In the genomic region with DNA sequence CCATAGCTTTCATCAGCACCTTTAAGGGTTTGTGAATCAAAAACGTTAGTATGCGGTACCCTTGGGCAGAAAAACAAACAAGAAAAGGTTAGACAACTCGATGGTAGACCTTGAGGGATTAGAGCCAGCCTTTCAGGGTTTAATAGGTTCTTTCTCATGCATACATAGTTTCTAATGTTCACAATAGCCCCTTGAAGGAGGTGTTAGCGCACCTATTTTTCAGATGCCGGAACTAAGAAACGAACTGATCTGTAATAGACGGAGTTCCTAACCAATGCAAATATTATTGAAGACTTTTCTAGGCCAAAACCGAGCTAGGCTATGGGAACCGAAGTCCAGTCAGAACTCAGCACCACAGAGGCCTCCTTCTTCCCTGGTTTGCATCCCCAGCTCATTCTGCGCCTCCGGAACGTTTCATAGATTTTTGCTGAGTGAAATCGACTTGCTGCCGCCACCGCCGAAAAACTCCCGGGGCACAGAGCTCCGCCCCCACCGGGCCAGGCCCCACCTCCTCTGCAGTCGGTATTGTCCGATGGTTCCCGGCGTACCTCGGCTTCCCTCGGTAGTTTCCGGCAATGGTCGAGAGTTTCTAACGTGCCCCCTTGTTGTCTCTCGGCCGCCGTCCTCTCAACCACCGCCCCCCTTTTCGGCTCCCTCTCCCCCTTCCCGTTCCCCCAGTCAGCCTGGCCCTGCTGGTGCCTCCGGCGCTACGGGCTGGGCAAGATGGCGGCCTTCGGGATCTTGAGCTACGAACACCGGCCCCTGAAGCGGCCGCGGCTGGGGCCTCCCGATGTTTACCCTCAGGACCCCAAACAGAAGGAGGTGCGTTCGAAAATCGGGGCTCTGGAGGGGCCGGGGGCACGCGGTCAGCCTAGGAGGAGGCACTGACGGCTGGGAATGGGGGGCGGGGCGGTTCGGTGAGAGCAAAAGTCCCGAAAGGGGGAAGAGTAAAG, we compare ENCODE assay signal across 8 cellular contexts. TPM values are rescaled to one million over a fixed set of nuclear protein-coding genes. Genes with fewer than 3 reads are reported as not detected.
DNase-seq lines count a peak whose midpoint lies in the region; ATAC-seq and TF ChIP-seq lines count a peak whose summit lies in the region.

A gene (plus strand): TSS at position 565 of the 953 bp plus-strand sequence. CDS start 159 bp downstream, at position 724.

- no peak within 1 kb of the TSS for H2BK120ac ChIP-seq in IMR-90 (ENCODE audit: low read depth, low read length)

- peaks cover 0 to 13% of the 10 kb centered on the region in 2 experiments; a peak in 2 of 4 replicates for H3K79me1 ChIP-seq in IMR-90 (ENCODE audit: low read depth in 1 of 2, low read length in 2 of 2)

- DNase-seq in DMS114 treated with DMSO at 0.1 percent for 48 hours (lab: John Stamatoyannopoulos, UW; ENCODE audit: unreplicated experiment) (peak; percentile 63), IMR-90 (peak; percentile 75), esophagus muscularis mucosa (ENCODE audit: extremely low spot score) (peak; percentile 95)
- peak; percentile 88 to 89 for DNase-seq in activated T-cell treated with anti-CD3 and anti-CD28 coated beads, Interleukin-2, amount 50 U/mL, for 72 hours
- DNase-seq in stimulated activated CD8-positive, alpha-beta memory T cell treated with anti-CD3 and anti-CD28 coated beads, Interleukin-7, amount 100 ng/mL, for 24 hours (ENCODE audit: low read depth) = peak; percentile 67

- intact Hi-C loops in IMR-90 (cut with micrococcal nuclease) (no loop called here), esophagus muscularis mucosa (cut with DNase I) (no loop called here)

- H3K4me3 Mint-ChIP-seq in activated T-cell treated with anti-CD3 and anti-CD28 coated beads, Interleukin-2, amount 50 U/mL, for 72 hours = peak within 1 kb of the TSS; percentile 83 to 86

- peak within 1 kb of the TSS; percentile 71 for H3K4me3 ChIP-seq in IMR-90 (ENCODE audit: insufficient read depth, low read depth, low read length)
- peak within 1 kb of the TSS; percentile 60 to 71 (median 64) for H3K4me3 ChIP-seq in esophagus muscularis mucosa
- peak within 1 kb of the TSS; percentile 60 to 79 for H3K4me3 ChIP-seq in muscle layer of duodenum (ENCODE audit: low read depth in 1 of 2, low read length in 2 of 2)

- H3K4me1 ChIP-seq in IMR-90 (ENCODE audit: control insufficient read depth, insufficient read depth, low read length) = no peaks in the 10 kb centered on the region; the same call in 1 of the 2 replicates
- peaks cover 6 to 19% (median 18%) of the 10 kb centered on the region in 4 donors for H3K4me1 ChIP-seq in esophagus muscularis mucosa
- H3K4me1 ChIP-seq in muscle layer of duodenum (ENCODE audit: control insufficient read depth in 1 of 2, insufficient read depth in 2 of 2, low read length in 2 of 2) = peaks cover 2 to 10% of the 10 kb centered on the region in 2 donors

- no peaks in the 10 kb centered on the region for H3K9me3 Mint-ChIP-seq in activated T-cell treated with anti-CD3 and anti-CD28 coated beads, Interleukin-2, amount 50 U/mL, for 72 hours

- TF ChIP-seq POLR2A in IMR-90 (IDR thresholded peaks at IDR 0.05; ENCODE audit: low read depth, low read length) (0 out of 2 replicates have a peak, but pooled peaks have one; percentile 15), esophagus muscularis mucosa (IDR thresholded peaks at IDR 0.05; ENCODE audit: low read depth) (no peak)

- no peaks in the 10 kb centered on the region for H4K20me1 ChIP-seq in IMR-90 (ENCODE audit: insufficient read depth, low read length)

- H3K18ac ChIP-seq in IMR-90 (ENCODE audit: low read depth, low read length) = peak within 1 kb of the TSS; percentile 33; the same call in 1 of the 2 replicates

- no peak within 1 kb of the TSS; the same call in 1 of the 2 replicates for H4K5ac ChIP-seq in IMR-90 (ENCODE audit: low read depth, low read length)

- peaks cover 18% of the 10 kb centered on the region for H3K4me1 Mint-ChIP-seq in activated T-cell treated with anti-CD3 and anti-CD28 coated beads, Interleukin-2, amount 50 U/mL, for 72 hours (ENCODE audit: low read depth)

- H3K56ac ChIP-seq in IMR-90 (ENCODE audit: extremely low read depth, insufficient read depth, low read length) = peak within 1 kb of the TSS; percentile 40

- no peak for TF ChIP-seq CTCF in IMR-90 (conservative IDR thresholded peaks at IDR 0.05; ENCODE audit: low read depth, low read length)
- TF ChIP-seq CTCF in esophagus muscularis mucosa (IDR thresholded peaks at IDR 0.05) = no peak

- 19% methylated on average over 7 of the region's 56 CpGs; no CpG with 5 or more reads in 1 of the 2 experiments for WGBS in IMR-90 (ENCODE audit: extremely low coverage in 2 of 2, insufficient read length in 1 of 2), 2 experiments
- whole genome bisulfite sequencing in esophagus muscularis mucosa = 51% methylated on average over 56 of the region's 56 CpGs

- peak within 1 kb of the TSS; percentile 91 for H3K9ac ChIP-seq in IMR-90 (ENCODE audit: low read depth, low read length)

- peak within 1 kb of the TSS; percentile 92 for H2AFZ ChIP-seq in IMR-90 (replicated peaks; ENCODE audit: low read length, poor library complexity)

- POLR2A ChIA-PET in IMR-90 (lab: Charles Lee; ENCODE audit: unreplicated experiment) = no interaction called here

- no peak within 1 kb of the TSS for H2BK20ac ChIP-seq in IMR-90 (ENCODE audit: low read depth, low read length)

- in situ Hi-C loops in IMR-90 (cut with MboI; ENCODE audit: low sequenced_read_pairs) = no loop called here

- peak within 1 kb of the TSS; percentile 89 for H2AK9ac ChIP-seq in IMR-90 (replicated peaks; ENCODE audit: low read depth, low read length, poor library complexity)

- H2BK15ac ChIP-seq in IMR-90 (ENCODE audit: low read depth, low read length) = no peak within 1 kb of the TSS

- ATAC-seq in GM21526 (IDR thresholded peaks at IDR 0.05; ENCODE audit: low FRiP score, unreplicated experiment) = peak; percentile 85
- ATAC-seq in IMR-90 (ENCODE audit: low read depth) = peak; percentile 99
- ATAC-seq in activated T-cell treated with anti-CD3 and anti-CD28 coated beads, Interleukin-2, amount 50 U/mL, for 72 hours (replicated peaks in 1 of 2) = peak; percentile 94 to 95

- H2BK5ac ChIP-seq in IMR-90 (ENCODE audit: low read depth, low read length, poor library complexity, severe bottlenecking) = peak within 1 kb of the TSS; percentile 25

- H3K36me3 ChIP-seq in IMR-90 (ENCODE audit: control insufficient read depth, insufficient read depth, low read length) = peaks cover 25% of the 10 kb centered on the region
- peaks cover 9 to 33% (median 30%) of the 10 kb centered on the region in 4 donors for H3K36me3 ChIP-seq in esophagus muscularis mucosa
- H3K36me3 ChIP-seq in muscle layer of duodenum (ENCODE audit: control insufficient read depth in 1 of 2, insufficient read depth in 2 of 2, low read length in 2 of 2) = peaks cover 15 to 23% of the 10 kb centered on the region in 2 donors

- CTCF ChIA-PET in IMR-90 (lab: Yijun Ruan, JAX) = no interaction called here

- dilution Hi-C loops in IMR-90 (cut with HindIII; ENCODE audit: low sequenced_read_pairs, unreplicated experiment) = no loop called here

- H3K23ac ChIP-seq in IMR-90 (ENCODE audit: low read depth, low read length) = peak within 1 kb of the TSS; percentile 68

- H4K91ac ChIP-seq in IMR-90 (ENCODE audit: insufficient read depth, low read depth, low read length) = peak within 1 kb of the TSS; percentile 53

- H3K27ac Mint-ChIP-seq in activated T-cell treated with anti-CD3 and anti-CD28 coated beads, Interleukin-2, amount 50 U/mL, for 72 hours = peak within 1 kb of the TSS; percentile 72

- H3K36me3 Mint-ChIP-seq in activated T-cell treated with anti-CD3 and anti-CD28 coated beads, Interleukin-2, amount 50 U/mL, for 72 hours (ENCODE audit: insufficient read depth in 2 of 2) = peaks cover 7 to 8% of the 10 kb centered on the region in 2 donors

- peak within 1 kb of the TSS; percentile 85 for H3K4me2 ChIP-seq in IMR-90 (ENCODE audit: low read depth, low read length)

- H3K9me3 ChIP-seq in IMR-90 (ENCODE audit: control insufficient read depth, insufficient read depth, low read length) (no peaks in the 10 kb centered on the region), esophagus muscularis mucosa (no peaks in the 10 kb centered on the region), muscle layer of duodenum (ENCODE audit: control insufficient read depth in 1 of 2, low read length in 2 of 2) (no peaks in the 10 kb centered on the region)

- H3K14ac ChIP-seq in IMR-90 (replicated peaks; ENCODE audit: low read depth, low read length) = peak within 1 kb of the TSS; percentile 83

- BruUV-seq in IMR-90 (replicated peaks; lab: Mats Ljungman, UMichigan) = no TSS peak

- peak within 1 kb of the TSS; percentile 7 to 76; a peak in 1 of 4 replicates for H4K8ac ChIP-seq in IMR-90 (ENCODE audit: low read depth in 2 of 2, low read length in 2 of 2)

- H3K27me3 Mint-ChIP-seq in activated T-cell treated with anti-CD3 and anti-CD28 coated beads, Interleukin-2, amount 50 U/mL, for 72 hours (ENCODE audit: low read depth) = no peaks in the 10 kb centered on the region

- peak within 1 kb of the TSS; percentile 66 for H2AK5ac ChIP-seq in IMR-90 (ENCODE audit: low read depth, low read length)

- peaks cover 5% of the 10 kb centered on the region for H3K27me3 ChIP-seq in IMR-90 (ENCODE audit: control insufficient read depth, insufficient read depth, low read length)
- H3K27me3 ChIP-seq in esophagus muscularis mucosa = no peaks in the 10 kb centered on the region
- no peaks in the 10 kb centered on the region for H3K27me3 ChIP-seq in muscle layer of duodenum (ENCODE audit: low read depth, low read length)

- H3K27ac ChIP-seq in IMR-90 (ENCODE audit: insufficient read depth, low read length) = peak within 1 kb of the TSS; percentile 85
- H3K27ac ChIP-seq in esophagus muscularis mucosa (replicated peaks in 1 of 4) = peak within 1 kb of the TSS; percentile 73 to 84 (median 82)
- peak within 1 kb of the TSS; percentile 80 for H3K27ac ChIP-seq in muscle layer of duodenum (ENCODE audit: low read length)

- peak within 1 kb of the TSS; percentile 72 for H3K4ac ChIP-seq in IMR-90 (ENCODE audit: low read depth, low read length)

- TF ChIP-seq EP300 in esophagus muscularis mucosa (IDR thresholded peaks at IDR 0.05) = no peak

- no peak for TF ChIP-seq RAD21 in IMR-90 (IDR thresholded peaks at IDR 0.05; ENCODE audit: low read length)

- peaks cover 7% of the 10 kb centered on the region for H3K9me1 ChIP-seq in IMR-90 (ENCODE audit: insufficient read depth, low read length)

TF ChIP-seq in IMR-90, 13 proteins besides CTCF, POLR2A, EP300 and RAD21 (continues in another document):
- TF ChIP-seq BHLHE40 (IDR thresholded peaks at IDR 0.05; ENCODE audit: low read depth, low read length) = no peak

TF ChIP-seq in PFSK-1, 5 proteins besides CTCF, POLR2A, EP300 and RAD21 (continues in another document):
- TF ChIP-seq SIN3A (IDR thresholded peaks at IDR 0.05; ENCODE audit: borderline replicate concordance, insufficient read depth, low read length) (no peak), FOXP2 (optimal IDR thresholded peaks at IDR 0.05; ENCODE audit: borderline replicate concordance, extremely low read depth, extremely low read length, insufficient read depth) (peak; percentile 28)

RNA-seq across cellular contexts. Expression of the gene that starts here (rescaled TPM):
- 9.1 and 12.5 TPM in 2 replicates for total RNA-seq in IMR-90 (2012; rRNA removed)
- 17.3 and 19.8 TPM in 2 replicates for polyA plus RNA-seq in IMR-90 (2012; rRNA removed)
- polyA plus RNA-seq in IMR-90 (2012; cell fraction: cytosol; rRNA removed) = 8.3 and 11.7 TPM in 2 replicates
- polyA plus RNA-seq in IMR-90 (2012; cell fraction: nucleus; rRNA removed; ENCODE audit: low replicate concordance) = 40.9 and 50.3 TPM in 2 replicates
- 54.3 TPM for polyA plus RNA-seq in PFSK-1 (2012; ENCODE audit: insufficient read length, low read depth)
- 10 to 100 TPM; 44.1 to 48.6 TPM for total RNA-seq in activated T-cell treated with anti-CD3 and anti-CD28 coated beads, Interleukin-2, amount 50 U/mL, for 72 hours
- total RNA-seq in esophagus muscularis mucosa = 10 to 100 TPM; 23.7 to 34.2 (median 28.2) TPM

Comparison
In these comparisons a context has a peak if more than half of its experiments do, and no peak if none do; other contexts are left out.
1. Peak in every context shown above with its lines: DNase-seq, ATAC-seq, H3K4me3 ChIP-seq and H3K27ac ChIP-seq.